Comparison of ENCODE assay signal across 24 cellular contexts in the genomic region with DNA sequence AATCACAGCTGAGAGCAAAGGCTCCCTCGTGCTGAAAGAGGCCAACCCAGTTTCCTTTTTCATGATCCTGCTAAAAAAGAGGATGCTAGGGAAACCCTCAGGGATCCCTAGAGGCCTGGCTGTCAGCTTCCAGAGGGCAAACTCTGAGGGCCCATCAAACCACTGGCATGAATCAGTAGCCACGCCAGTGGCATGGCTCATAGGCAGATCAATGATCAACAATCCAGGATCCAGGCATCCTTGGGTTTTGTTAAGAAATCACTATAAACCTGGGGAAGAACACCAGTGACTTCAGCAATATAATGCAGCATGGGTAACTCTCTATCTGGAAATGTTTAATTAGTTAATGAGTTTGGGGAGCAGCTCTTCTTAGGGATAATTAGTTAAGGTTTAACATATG.
"Had no signal": no experiment of that assay in that cellular context is flagged by ENCODE, and none has a peak within 500 bp of the region (broad histone marks: within the 10 kb centered on the region; RNA-seq: fewer than 3 reads in every experiment).

No MANE protein-coding gene starts in this region.

- H3K36me3 ChIP-seq: gastroesophageal sphincter, left ventricle myocardium inferior, tibial nerve, upper lobe of right lung, vagina had no signal

- H3K27me3 ChIP-seq: gastroesophageal sphincter, testis, tibial nerve, upper lobe of right lung, vagina had no signal

- H3K27ac ChIP-seq: coronary artery, gastroesophageal sphincter, left ventricle myocardium inferior, psoas muscle, skin epidermis, testis, tibial nerve, upper lobe of right lung, vagina had no signal

- H3K9me3 Mint-ChIP-seq: endodermal cell; nephron progenitor cell; stimulated activated naive CD8-positive, alpha-beta T cell treated with anti-CD3 and anti-CD28 coated beads, Interleukin-15, amount 100 ng/mL, for 72 hours had no signal

- ATAC-seq: esophagus mucosa; gastroesophageal sphincter; left cardiac atrium; naive thymus-derived CD4-positive, alpha-beta T cell; psoas muscle; sciatic nerve; stimulated activated naive B cell treated with anti-CD40 and anti-IgM and Interleukin-4, amounts not matched to agents 10 μg/mL and 1 μg/mL and 100 μg/mL, for 72 hours; stimulated activated naive CD8-positive, alpha-beta T cell treated with anti-CD3 and anti-CD28 coated beads, Interleukin-15, amount 100 ng/mL, for 72 hours; upper lobe of right lung had no signal

- DNase-seq: effector CD4-positive, alpha-beta T cell; endodermal cell; glutamatergic neuron; immature natural killer cell; left cardiac atrium; left ventricle myocardium inferior; mesenchymal stem cell; naive thymus-derived CD4-positive, alpha-beta T cell; nephron progenitor cell; psoas muscle; stimulated activated CD4-positive, alpha-beta T cell treated with anti-CD3 and anti-CD28 coated beads, Interleukin-2, amount 100 ng/mL, for 24 hours; stimulated activated CD4-positive, alpha-beta T cell treated with anti-CD3 and anti-CD28 coated beads, Interleukin-4, amount 100 ng/mL, for 4 hours; stimulated activated naive B cell treated with anti-CD40 and anti-IgM and Interleukin-4, amounts not matched to agents 10 μg/mL and 1 μg/mL and 100 μg/mL, for 72 hours; stimulated activated naive CD8-positive, alpha-beta T cell treated with anti-CD3 and anti-CD28 coated beads, Interleukin-15, amount 100 ng/mL, for 72 hours; testis; upper lobe of right lung had no signal

- H3K36me3 Mint-ChIP-seq: naive thymus-derived CD4-positive, alpha-beta T cell; stimulated activated naive B cell treated with anti-CD40 and anti-IgM and Interleukin-4, amounts not matched to agents 10 μg/mL and 1 μg/mL and 100 μg/mL, for 72 hours had no signal

- H3K4me1 ChIP-seq: gastroesophageal sphincter, left ventricle myocardium inferior, psoas muscle, testis, tibial nerve, upper lobe of right lung, vagina had no signal

- H3K27me3 Mint-ChIP-seq: stimulated activated naive CD8-positive, alpha-beta T cell treated with anti-CD3 and anti-CD28 coated beads, Interleukin-15, amount 100 ng/mL, for 72 hours had no signal

- H3K4me1 Mint-ChIP-seq: endodermal cell; immature natural killer cell; naive thymus-derived CD4-positive, alpha-beta T cell; stimulated activated naive B cell treated with anti-CD40 and anti-IgM and Interleukin-4, amounts not matched to agents 10 μg/mL and 1 μg/mL and 100 μg/mL, for 72 hours; stimulated activated naive CD8-positive, alpha-beta T cell treated with anti-CD3 and anti-CD28 coated beads, Interleukin-15, amount 100 ng/mL, for 72 hours had no signal

- H3K9me3 ChIP-seq: gastroesophageal sphincter, left ventricle myocardium inferior, psoas muscle, testis, tibial nerve, upper lobe of right lung, vagina had no signal

- H3K4me3 ChIP-seq: coronary artery, gastroesophageal sphincter, left ventricle myocardium inferior, lung, psoas muscle, skin epidermis, testis, tibial nerve, upper lobe of right lung, vagina had no signal

- H3K4me3 Mint-ChIP-seq: endodermal cell; immature natural killer cell; naive thymus-derived CD4-positive, alpha-beta T cell; nephron progenitor cell; stimulated activated naive B cell treated with anti-CD40 and anti-IgM and Interleukin-4, amounts not matched to agents 10 μg/mL and 1 μg/mL and 100 μg/mL, for 72 hours; stimulated activated naive CD8-positive, alpha-beta T cell treated with anti-CD3 and anti-CD28 coated beads, Interleukin-15, amount 100 ng/mL, for 72 hours had no signal

- H3K27ac Mint-ChIP-seq: endodermal cell; immature natural killer cell; naive thymus-derived CD4-positive, alpha-beta T cell; nephron progenitor cell; stimulated activated naive B cell treated with anti-CD40 and anti-IgM and Interleukin-4, amounts not matched to agents 10 μg/mL and 1 μg/mL and 100 μg/mL, for 72 hours; stimulated activated naive CD8-positive, alpha-beta T cell treated with anti-CD3 and anti-CD28 coated beads, Interleukin-15, amount 100 ng/mL, for 72 hours had no signal
